13 cellular contexts compared by ENCODE assay signal in genomic region chr2:54208364-54209240, GRCh38. TPM values are rescaled to one million over a fixed set of nuclear protein-coding genes. Genes with fewer than 3 reads are reported as not detected.
DNase-seq lines count a peak whose midpoint lies in the region; ATAC-seq and TF ChIP-seq lines count a peak whose summit lies in the region.
"Had no signal": no experiment of that assay in that cellular context is flagged by ENCODE, and none has a peak within 500 bp of the region (broad histone marks: within the 10 kb centered on the region; RNA-seq: fewer than 3 reads in every experiment).

No MANE protein-coding gene starts in this region.

- H3K4me1 Mint-ChIP-seq in nephron progenitor cell = no peaks in the 10 kb centered on the region

- POLR2A ChIA-PET in AG04450 (lab: Yijun Ruan, JAX) = interaction anchor here (0.6 to 1.4 kb wide), 3 partner anchors 31 to 891 kb away, joined by 4 to 9 read pairs (median 4); no protein-coding TSS in a partner anchor

- H3K36me3 Mint-ChIP-seq in nephron progenitor cell (ENCODE audit: low read depth) = no peaks in the 10 kb centered on the region

- DNase-seq in AG04450 (ENCODE audit: low read depth, low spot score) = peak; percentile 11
- DNase-seq in OCI-M1 (lab: John Stamatoyannopoulos, UW) = peak; percentile 6
- peak; percentile 79 for DNase-seq in fibroblast of peridontal ligament (ENCODE audit: extremely low read depth)
- no peak for DNase-seq in nephron progenitor cell
- no peak for DNase-seq in LoVo (ENCODE audit: low spot score)
- no peak for DNase-seq in stimulated activated naive CD8-positive, alpha-beta T cell treated with anti-CD3 and anti-CD28 coated beads, Interleukin-15, Interleukin-2, amounts not matched to agents 100 U/mL and 50 U/mL, for 24 hours
- no peak for DNase-seq in NCI-H2196 (lab: John Stamatoyannopoulos, UW; ENCODE audit: unreplicated experiment)
- DNase-seq: activated CD4-positive, alpha-beta T cell treated with anti-CD3 and anti-CD28 coated beads for 4 hours; activated naive CD4-positive, alpha-beta T cell treated with anti-CD3 and anti-CD28 coated beads for 36 hours; C1 segment of cervical spinal cord; NCI-H2227 treated with DMSO at 0.1 percent for 48 hours; SHP77 treated with DMSO at 0.1 percent for 48 hours had no signal

- H3K9me3 ChIP-seq in AG04450 (ENCODE audit: control insufficient read depth, insufficient read depth, low read length) = peaks cover under 1% of the 10 kb centered on the region; the same call in 1 of the 2 replicates

- no peak for ATAC-seq in stimulated activated naive CD8-positive, alpha-beta T cell treated with anti-CD3 and anti-CD28 coated beads, Interleukin-15, Interleukin-2, amounts not matched to agents 100 U/mL and 50 U/mL, for 24 hours
- no peak for ATAC-seq in HG02973 (IDR thresholded peaks at IDR 0.05; ENCODE audit: unreplicated experiment)

- H3K27ac Mint-ChIP-seq in nephron progenitor cell = peak overlapping the region; percentile 16
- H3K27ac Mint-ChIP-seq: activated naive CD4-positive, alpha-beta T cell treated with anti-CD3 and anti-CD28 coated beads for 36 hours had no signal

- no peak overlapping the region for H3K4me3 ChIP-seq in AG04450 (ENCODE audit: low read depth, low read length)

- TF ChIP-seq CTCF in AG04450 (IDR thresholded peaks at IDR 0.05; ENCODE audit: low read depth, low read length) (no peak), nephron progenitor cell (IDR thresholded peaks at IDR 0.05) (no peak)

- peaks cover 8% of the 10 kb centered on the region for H3K9me3 Mint-ChIP-seq in nephron progenitor cell
- H3K9me3 Mint-ChIP-seq: activated naive CD4-positive, alpha-beta T cell treated with anti-CD3 and anti-CD28 coated beads for 36 hours had no signal

- no peak overlapping the region for H3K27ac ChIP-seq in AG04450 (ENCODE audit: low read depth, low read length)

- no peaks in the 10 kb centered on the region for H3K27me3 ChIP-seq in AG04450 (ENCODE audit: control insufficient read depth, insufficient read depth, low read length)

- CTCF ChIA-PET in AG04450 (lab: Charles Lee) = interaction anchor here (0.6 to 0.7 kb wide), 3 partner anchors 9 to 1231 kb away, joined by 3 to 4 read pairs (median 3); no protein-coding TSS in a partner anchor

- H3K4me3 Mint-ChIP-seq in nephron progenitor cell = no peak overlapping the region
- H3K4me3 Mint-ChIP-seq: activated naive CD4-positive, alpha-beta T cell treated with anti-CD3 and anti-CD28 coated beads for 36 hours had no signal

- H3K27me3 Mint-ChIP-seq in nephron progenitor cell (ENCODE audit: low read depth, poor library complexity) = no peaks in the 10 kb centered on the region

RNA-seq across cellular contexts. Expression of gene TSPYL6, which starts 47.4 kb away (rescaled TPM):
- not detected in 2 replicates for polyA plus RNA-seq in AG04450 (2011; rRNA removed)
- polyA minus RNA-seq in AG04450 (2011; rRNA and poly(A)+ RNA removed) = not detected in 2 replicates

Comparison
In these comparisons a context has a peak if more than half of its experiments do, and no peak if none do; other contexts are left out.
1. DNase-seq: peak in AG04450 (single experiment), OCI-M1 (single experiment) and fibroblast of peridontal ligament (single experiment); none in nephron progenitor cell (single experiment), LoVo (single experiment), stimulated activated naive CD8-positive, alpha-beta T cell treated with anti-CD3 and anti-CD28 coated beads, Interleukin-15, Interleukin-2, amounts not matched to agents 100 U/mL and 50 U/mL, for 24 hours (single experiment) and NCI-H2196 (single experiment).